ENCODE assay signal across 1 cellular context in the genomic region with DNA sequence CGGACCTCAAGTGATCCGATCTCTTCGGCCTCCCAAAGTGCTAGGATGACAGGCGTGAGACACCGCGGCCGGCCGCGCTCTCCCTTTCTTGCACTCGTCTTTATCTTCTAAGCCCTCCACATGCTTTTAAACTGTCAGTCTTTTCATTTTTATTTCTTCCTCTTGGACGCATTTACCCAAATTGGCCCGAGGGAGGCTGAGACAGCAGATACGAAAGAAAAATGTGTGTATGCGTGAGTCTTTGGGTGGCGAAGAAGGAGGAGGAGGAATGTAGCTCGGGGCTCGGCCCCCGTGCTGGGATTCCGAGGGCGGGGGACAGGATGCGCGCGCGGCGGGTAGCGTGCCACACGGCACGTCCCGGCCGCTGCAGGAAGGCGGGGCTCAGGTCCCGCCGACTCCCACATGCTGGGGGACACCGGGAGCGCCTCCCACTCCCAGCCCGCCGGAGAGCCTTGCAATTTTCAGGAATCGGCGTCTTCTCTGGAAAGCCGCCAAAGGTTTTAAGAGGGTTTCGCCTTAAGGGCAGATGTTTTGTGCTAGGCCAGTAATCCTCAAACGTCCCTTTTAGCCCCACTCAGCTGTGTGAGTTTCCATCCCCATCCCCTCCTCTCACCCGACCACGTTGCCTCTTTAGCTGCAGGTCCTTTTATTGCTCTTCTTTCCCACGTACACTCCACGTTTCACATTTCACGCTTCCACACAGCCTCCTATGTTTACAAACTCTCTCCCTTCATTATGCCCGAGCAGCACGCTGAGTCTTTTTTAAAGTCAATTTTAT.
TF ChIP-seq lines count a peak whose summit lies in the region.

No MANE protein-coding gene starts in this region.

TF ChIP-seq in K562, 482 proteins besides CTCF, POLR2A, EP300 and RAD21 (continued from another document and continues in another):
- TF ChIP-seq, protein P1, sequence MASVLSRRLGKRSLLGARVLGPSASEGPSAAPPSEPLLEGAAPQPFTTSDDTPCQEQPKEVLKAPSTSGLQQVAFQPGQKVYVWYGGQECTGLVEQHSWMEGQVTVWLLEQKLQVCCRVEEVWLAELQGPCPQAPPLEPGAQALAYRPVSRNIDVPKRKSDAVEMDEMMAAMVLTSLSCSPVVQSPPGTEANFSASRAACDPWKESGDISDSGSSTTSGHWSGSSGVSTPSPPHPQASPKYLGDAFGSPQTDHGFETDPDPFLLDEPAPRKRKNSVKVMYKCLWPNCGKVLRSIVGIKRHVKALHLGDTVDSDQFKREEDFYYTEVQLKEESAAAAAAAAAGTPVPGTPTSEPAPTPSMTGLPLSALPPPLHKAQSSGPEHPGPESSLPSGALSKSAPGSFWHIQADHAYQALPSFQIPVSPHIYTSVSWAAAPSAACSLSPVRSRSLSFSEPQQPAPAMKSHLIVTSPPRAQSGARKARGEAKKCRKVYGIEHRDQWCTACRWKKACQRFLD (CRISPR knock-in tag; IDR thresholded peaks at IDR 0.05) = no peak
- TF ChIP-seq EGR1 (conservative IDR thresholded peaks at IDR 0.05) = peak; percentile 73
- TF ChIP-seq, protein P2, sequence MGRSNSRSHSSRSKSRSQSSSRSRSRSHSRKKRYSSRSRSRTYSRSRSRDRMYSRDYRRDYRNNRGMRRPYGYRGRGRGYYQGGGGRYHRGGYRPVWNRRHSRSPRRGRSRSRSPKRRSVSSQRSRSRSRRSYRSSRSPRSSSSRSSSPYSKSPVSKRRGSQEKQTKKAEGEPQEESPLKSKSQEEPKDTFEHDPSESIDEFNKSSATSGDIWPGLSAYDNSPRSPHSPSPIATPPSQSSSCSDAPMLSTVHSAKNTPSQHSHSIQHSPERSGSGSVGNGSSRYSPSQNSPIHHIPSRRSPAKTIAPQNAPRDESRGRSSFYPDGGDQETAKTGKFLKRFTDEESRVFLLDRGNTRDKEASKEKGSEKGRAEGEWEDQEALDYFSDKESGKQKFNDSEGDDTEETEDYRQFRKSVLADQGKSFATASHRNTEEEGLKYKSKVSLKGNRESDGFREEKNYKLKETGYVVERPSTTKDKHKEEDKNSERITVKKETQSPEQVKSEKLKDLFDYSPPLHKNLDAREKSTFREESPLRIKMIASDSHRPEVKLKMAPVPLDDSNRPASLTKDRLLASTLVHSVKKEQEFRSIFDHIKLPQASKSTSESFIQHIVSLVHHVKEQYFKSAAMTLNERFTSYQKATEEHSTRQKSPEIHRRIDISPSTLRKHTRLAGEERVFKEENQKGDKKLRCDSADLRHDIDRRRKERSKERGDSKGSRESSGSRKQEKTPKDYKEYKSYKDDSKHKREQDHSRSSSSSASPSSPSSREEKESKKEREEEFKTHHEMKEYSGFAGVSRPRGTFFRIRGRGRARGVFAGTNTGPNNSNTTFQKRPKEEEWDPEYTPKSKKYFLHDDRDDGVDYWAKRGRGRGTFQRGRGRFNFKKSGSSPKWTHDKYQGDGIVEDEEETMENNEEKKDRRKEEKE (IDR thresholded peaks at IDR 0.05; ENCODE audit: borderline replicate concordance in 1 of 2, control insufficient read depth in 1 of 2, low read depth in 2 of 2, low read length in 1 of 2) = no peak
- TF ChIP-seq FIP1L1 (IDR thresholded peaks at IDR 0.05; ENCODE audit: low read depth, low read length, poor library complexity, severe bottlenecking) = no peak
- TF ChIP-seq FOSL1 (tag; conservative IDR thresholded peaks at IDR 0.05) = peak; percentile 24; the same call in 1 of the 2 replicates
- peak; percentile 35 for TF ChIP-seq CBFA2T3 (IDR thresholded peaks at IDR 0.05)
- TF ChIP-seq ZSCAN29 (IDR thresholded peaks at IDR 0.05) = no peak
- TF ChIP-seq ZNF407 (IDR thresholded peaks at IDR 0.05; ENCODE audit: low read depth) = no peak
- TF ChIP-seq CHCHD3 (CRISPR knock-in tag; IDR thresholded peaks at IDR 0.05) = no peak
- no peak; the same call in 1 of the 2 replicates for TF ChIP-seq GABPA (tag; conservative IDR thresholded peaks at IDR 0.05; ENCODE audit: low read depth)
- no peak for TF ChIP-seq XRCC5 (IDR thresholded peaks at IDR 0.05; ENCODE audit: low read depth, low read length)
- TF ChIP-seq GTF2F1 (IDR thresholded peaks at IDR 0.05; ENCODE audit: low read depth, low read length) = no peak
- TF ChIP-seq RNF219 (CRISPR knock-in tag; IDR thresholded peaks at IDR 0.05) = no peak
- no peak for TF ChIP-seq ZNF124 (CRISPR knock-in tag; IDR thresholded peaks at IDR 0.05)
- no peak for TF ChIP-seq FOXJ2 (tag; IDR thresholded peaks at IDR 0.05)
- no peak for TF ChIP-seq GTF2A2 (tag; IDR thresholded peaks at IDR 0.05)
- no peak for TF ChIP-seq KLF10 (CRISPR knock-in tag; IDR thresholded peaks at IDR 0.05)
- TF ChIP-seq, protein P3, sequence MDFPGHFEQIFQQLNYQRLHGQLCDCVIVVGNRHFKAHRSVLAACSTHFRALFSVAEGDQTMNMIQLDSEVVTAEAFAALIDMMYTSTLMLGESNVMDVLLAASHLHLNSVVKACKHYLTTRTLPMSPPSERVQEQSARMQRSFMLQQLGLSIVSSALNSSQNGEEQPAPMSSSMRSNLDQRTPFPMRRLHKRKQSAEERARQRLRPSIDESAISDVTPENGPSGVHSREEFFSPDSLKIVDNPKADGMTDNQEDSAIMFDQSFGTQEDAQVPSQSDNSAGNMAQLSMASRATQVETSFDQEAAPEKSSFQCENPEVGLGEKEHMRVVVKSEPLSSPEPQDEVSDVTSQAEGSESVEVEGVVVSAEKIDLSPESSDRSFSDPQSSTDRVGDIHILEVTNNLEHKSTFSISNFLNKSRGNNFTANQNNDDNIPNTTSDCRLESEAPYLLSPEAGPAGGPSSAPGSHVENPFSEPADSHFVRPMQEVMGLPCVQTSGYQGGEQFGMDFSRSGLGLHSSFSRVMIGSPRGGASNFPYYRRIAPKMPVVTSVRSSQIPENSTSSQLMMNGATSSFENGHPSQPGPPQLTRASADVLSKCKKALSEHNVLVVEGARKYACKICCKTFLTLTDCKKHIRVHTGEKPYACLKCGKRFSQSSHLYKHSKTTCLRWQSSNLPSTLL (IDR thresholded peaks at IDR 0.05) = no peak
- TF ChIP-seq HSF4 (CRISPR knock-in tag; IDR thresholded peaks at IDR 0.05; ENCODE audit: borderline replicate concordance) = no peak
- no peak; the same call in 1 of the 2 replicates for TF ChIP-seq ZNF263 (CRISPR knock-in tag; IDR thresholded peaks at IDR 0.05; ENCODE audit: borderline replicate concordance)
- no peak for TF ChIP-seq ZNF780A (CRISPR knock-in tag; IDR thresholded peaks at IDR 0.05)
- peak; percentile 66 for TF ChIP-seq NFIC (IDR thresholded peaks at IDR 0.05)
- no peak for TF ChIP-seq MITF (IDR thresholded peaks at IDR 0.05)
- no peak for TF ChIP-seq SRSF1 (IDR thresholded peaks at IDR 0.05; ENCODE audit: low read depth, low read length)
